1 cellular context compared by ENCODE assay signal in genomic region chr4:2163311-2163821, GRCh38.
TF ChIP-seq lines count a peak whose summit lies in the region.

No MANE protein-coding gene starts in this region.

TF ChIP-seq in K562, 482 proteins besides CTCF, POLR2A, EP300 and RAD21 (continues in another document):
- TF ChIP-seq ZNF586 (CRISPR knock-in tag; conservative IDR thresholded peaks at IDR 0.05) (no peak), ARID1B (IDR thresholded peaks at IDR 0.05) (peak; percentile 69), LCOR (CRISPR knock-in tag; IDR thresholded peaks at IDR 0.05) (0 out of 2 replicates have a peak, but pooled peaks have one; percentile 50), ATF3 (IDR thresholded peaks at IDR 0.05) (no peak), ATF3 (CRISPR knock-in tag; conservative IDR thresholded peaks at IDR 0.05) (no peak), TEAD4 (IDR thresholded peaks at IDR 0.05; ENCODE audit: low read length) (peak; percentile 47; the same call in 1 of the 2 replicates), TEAD4 (CRISPR knock-in tag; IDR thresholded peaks at IDR 0.05; ENCODE audit: borderline replicate concordance) (no peak), HMGN3 (IDR thresholded peaks at IDR 0.05; ENCODE audit: borderline replicate concordance, extremely low read depth, insufficient read length, low read depth, low read length) (peak; percentile 22), FOXA3 (CRISPR knock-in tag; conservative IDR thresholded peaks at IDR 0.05 in 1 of 2, IDR thresholded peaks at IDR 0.05 in 1 of 2) (0 out of 4 replicates have a peak, but pooled peaks of 1 of the 2 experiments have one; percentile 48), MLLT1 (IDR thresholded peaks at IDR 0.05) (peak in 1 of 2 experiments; percentile 62; a peak in 1 of 4 replicates), BCOR (IDR thresholded peaks at IDR 0.05) (peak; percentile 57; the same call in 1 of the 2 replicates), EP400 (IDR thresholded peaks at IDR 0.05) (no peak), ZKSCAN8 (CRISPR knock-in tag; IDR thresholded peaks at IDR 0.05) (no peak), ZBTB7A (IDR thresholded peaks at IDR 0.05; ENCODE audit: borderline replicate concordance, control insufficient read depth, low read depth, low read length) (no peak), DACH1 (IDR thresholded peaks at IDR 0.05; ENCODE audit: partially characterized antibody) (peak; percentile 58), CTBP1 (IDR thresholded peaks at IDR 0.05; ENCODE audit: borderline replicate concordance) (peak; percentile 40; the same call in 1 of the 2 replicates), ESRRA (IDR thresholded peaks at IDR 0.05; ENCODE audit: borderline replicate concordance, low read depth) (peak; percentile 46; the same call in 1 of the 2 replicates), NFIC (IDR thresholded peaks at IDR 0.05) (peak; percentile 87), CBFA2T2 (conservative IDR thresholded peaks at IDR 0.05) (peak; percentile 49), SMARCE1 (IDR thresholded peaks at IDR 0.05) (peak; percentile 12; the same call in 1 of the 2 replicates), ZNF280A (IDR thresholded peaks at IDR 0.05; ENCODE audit: low read depth, partially characterized antibody) (no peak), SRSF9 (IDR thresholded peaks at IDR 0.05; ENCODE audit: borderline replicate concordance, low read depth, low read length) (no peak), NRF1 (conservative IDR thresholded peaks at IDR 0.05 in 1 of 2, IDR thresholded peaks at IDR 0.05 in 1 of 2) (peak; percentile 49 to 52; a peak in 2 of 4 replicates), PCBP2 (IDR thresholded peaks at IDR 0.05; ENCODE audit: low read depth, low read length, poor library complexity, severe bottlenecking) (no peak), MAFK (IDR thresholded peaks at IDR 0.05; ENCODE audit: low read length) (no peak), ID3 (CRISPR knock-in tag; IDR thresholded peaks at IDR 0.05) (no peak), ID3 (tag; IDR thresholded peaks at IDR 0.05) (peak; percentile 99), ZNF232 (CRISPR knock-in tag; IDR thresholded peaks at IDR 0.05) (no peak), ADNP (tag; IDR thresholded peaks at IDR 0.05) (0 out of 2 replicates have a peak, but pooled peaks have one; percentile 26), CHD4 (IDR thresholded peaks at IDR 0.05; ENCODE audit: insufficient read depth, insufficient replicate concordance, low read depth, low read length, poor library complexity, severe bottlenecking) (no peak), ZBTB1 (CRISPR knock-in tag; IDR thresholded peaks at IDR 0.05; ENCODE audit: borderline replicate concordance, low read depth) (0 out of 2 replicates have a peak, but pooled peaks have one; percentile 22), SMARCA4 (IDR thresholded peaks at IDR 0.05) (peak; percentile 40; the same call in 1 of the 2 replicates), CXXC5 (CRISPR knock-in tag; IDR thresholded peaks at IDR 0.05) (peak; percentile 46; the same call in 1 of the 2 replicates), HMBOX1 (IDR thresholded peaks at IDR 0.05) (0 out of 2 replicates have a peak, but pooled peaks have one; percentile 14), DPF2 (IDR thresholded peaks at IDR 0.05) (peak; percentile 68), XRCC5 (IDR thresholded peaks at IDR 0.05; ENCODE audit: low read depth, low read length) (no peak), ELF2 (CRISPR knock-in tag; IDR thresholded peaks at IDR 0.05) (no peak), VEZF1 (CRISPR knock-in tag; IDR thresholded peaks at IDR 0.05) (peak; percentile 43; the same call in 1 of the 2 replicates), PRDM10 (IDR thresholded peaks at IDR 0.05; ENCODE audit: partially characterized antibody) (peak; percentile 20), CHCHD3 (CRISPR knock-in tag; IDR thresholded peaks at IDR 0.05) (no peak), TAL1 (IDR thresholded peaks at IDR 0.05) (peak; percentile 19; the same call in 1 of the 2 replicates), CREM (IDR thresholded peaks at IDR 0.05; ENCODE audit: low read depth) (0 out of 2 replicates have a peak, but pooled peaks have one; percentile 24), L3MBTL2 (IDR thresholded peaks at IDR 0.05) (no peak), YY1 (IDR thresholded peaks at IDR 0.05; ENCODE audit: borderline replicate concordance in 1 of 3, control insufficient read depth in 1 of 3, extremely low read depth in 1 of 3, insufficient read depth in 3 of 3, insufficient read length in 1 of 3, insufficient replicate concordance in 2 of 3, low read depth in 1 of 3, low read length in 2 of 3) (peak in 1 of 3 experiments; percentile 21), CBFA2T3 (IDR thresholded peaks at IDR 0.05) (peak; percentile 64), GATA2 (CRISPR knock-in tag; IDR thresholded peaks at IDR 0.05) (peak; percentile 40; the same call in 1 of the 2 replicates), FOXM1 (IDR thresholded peaks at IDR 0.05; ENCODE audit: low read depth) (no peak), FOXM1 (CRISPR knock-in tag; IDR thresholded peaks at IDR 0.05; ENCODE audit: low read depth) (no peak), HINFP (tag; conservative IDR thresholded peaks at IDR 0.05; ENCODE audit: low read depth) (no peak), TFAP4 (CRISPR knock-in tag; IDR thresholded peaks at IDR 0.05; ENCODE audit: borderline replicate concordance) (peak; percentile 93), RBM15 (IDR thresholded peaks at IDR 0.05; ENCODE audit: insufficient read depth, low read length) (no peak)
